Comparison of ENCODE assay signal across 24 cellular contexts in the genomic region with DNA sequence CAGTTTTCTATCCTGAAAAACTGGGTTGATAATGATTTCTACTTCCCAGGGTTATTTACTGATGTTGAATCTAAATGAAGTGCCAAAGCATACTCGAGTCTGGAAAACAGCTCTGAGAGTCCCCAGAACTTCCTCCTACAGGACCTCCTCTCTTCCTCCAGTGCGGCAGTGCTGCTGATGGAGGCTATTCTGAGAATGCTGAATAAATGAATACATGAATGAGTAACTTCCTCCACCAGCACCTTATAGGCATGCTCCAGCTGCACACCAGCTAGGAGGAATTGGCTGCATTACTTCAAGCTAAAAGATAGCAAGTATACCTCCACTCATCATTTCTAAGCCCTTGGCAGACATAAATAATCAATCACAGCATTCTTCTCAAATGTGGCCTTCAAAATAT.
A peak's percentile ranks its signal among the peaks of the same experiment; 100 is the strongest.
DNase-seq lines count a peak whose midpoint lies in the region; ATAC-seq, FAIRE-seq and TF ChIP-seq lines count a peak whose summit lies in the region.
"Had no signal": no experiment of that assay in that cellular context is flagged by ENCODE, and none has a peak within 500 bp of the region (broad histone marks: within the 10 kb centered on the region; RNA-seq: fewer than 3 reads in every experiment).

No MANE protein-coding gene starts in this region.

- 13% methylated on average over 1 of the region's 2 CpGs for WGBS in K562 (ENCODE audit: insufficient coverage, low coverage, missing lambda C conversion rate)
- 49 to 67% methylated on average over 2 of the region's 2 CpGs for WGBS in body of pancreas, 2 donors

- CTCF ChIA-PET in K562 (lab: Yijun Ruan, JAX; ENCODE audit: low intra/inter-chr PET ratio): no interaction called here

- no TSS peak for BruUV-seq in K562 (replicated peaks; lab: Mats Ljungman, UMichigan)

- H3K27ac Mint-ChIP-seq in stimulated activated effector memory CD8-positive, alpha-beta T cell treated with anti-CD3 and anti-CD28 coated beads, Interleukin-12 subunit alpha, Interleukin-12 subunit beta, amount 100 ng/mL, for 72 hours: no peak overlapping the region
- H3K27ac Mint-ChIP-seq: B cell; CD4-positive, CD25-positive, alpha-beta regulatory T cell; H9; IgD-negative memory B cell had no signal

- H4K20me1 ChIP-seq in K562 (replicated peaks; ENCODE audit: control insufficient read depth, insufficient read depth, low read length): no peaks in the 10 kb centered on the region

- TF ChIP-seq EP300 in K562 (IDR thresholded peaks at IDR 0.05; ENCODE audit: low read length): no peak

- TF ChIP-seq POLR2A in K562 (conservative IDR thresholded peaks at IDR 0.05) (no peak), body of pancreas (IDR thresholded peaks at IDR 0.05) (no peak)

- in situ Hi-C loops in K562 (cut with MboI): no loop called here

- H3K27ac ChIP-seq in K562 (ENCODE audit: extremely low read depth, low read depth, low read length): no peak overlapping the region
- H3K27ac ChIP-seq in left lung: no peak overlapping the region
- no peak overlapping the region for H3K27ac ChIP-seq in body of pancreas
- H3K27ac ChIP-seq: SJCRH30 had no signal

- H3K9me3 ChIP-seq in K562 (replicated peaks; ENCODE audit: control insufficient read depth, insufficient read depth, low read depth, low read length): no peaks in the 10 kb centered on the region
- H3K9me3 ChIP-seq in left lung: peaks cover 0 to 1% of the 10 kb centered on the region in 2 donors
- H3K9me3 ChIP-seq in body of pancreas: no peaks in the 10 kb centered on the region
- H3K9me3 ChIP-seq: Caco-2, MG63, SJCRH30 had no signal

- no peak for TF ChIP-seq RAD21 in K562 (CRISPR knock-in tag; conservative IDR thresholded peaks at IDR 0.05 in 1 of 2, IDR thresholded peaks at IDR 0.05 in 1 of 2)

- H3K4me3 ChIP-seq in K562 (no peak overlapping the region), left lung (no peak overlapping the region), body of pancreas (no peak overlapping the region)
- H3K4me3 ChIP-seq: MG63, SJCRH30 had no signal

- intact Hi-C loops in Right ventricle myocardium superior (cut with DNase I): no loop called here
- intact Hi-C loops in Right ventricle myocardium inferior (cut with DNase I): no loop called here
- intact Hi-C loops in K562 (cut with micrococcal nuclease): no loop called here
- intact Hi-C loops in left lung (cut with DNase I): no loop called here
- intact Hi-C loops in body of pancreas (cut with DNase I): no loop called here

- no peaks in the 10 kb centered on the region for H3K4me1 Mint-ChIP-seq in stimulated activated effector memory CD8-positive, alpha-beta T cell treated with anti-CD3 and anti-CD28 coated beads, Interleukin-12 subunit alpha, Interleukin-12 subunit beta, amount 100 ng/mL, for 72 hours
- H3K4me1 Mint-ChIP-seq: CD4-positive, CD25-positive, alpha-beta regulatory T cell; IgD-negative memory B cell had no signal

- peaks cover 3% of the 10 kb centered on the region for H3K9me3 Mint-ChIP-seq in stimulated activated effector memory CD8-positive, alpha-beta T cell treated with anti-CD3 and anti-CD28 coated beads, Interleukin-12 subunit alpha, Interleukin-12 subunit beta, amount 100 ng/mL, for 72 hours

- ATAC-seq in Right ventricle myocardium superior (ENCODE audit: poor library complexity) (peak; percentile 41), Right ventricle myocardium inferior (no peak), K562 (no peak), left lung (peak; percentile 40), body of pancreas (no peak), HG03135 (IDR thresholded peaks at IDR 0.05; ENCODE audit: unreplicated experiment) (no peak)
- ATAC-seq in stimulated activated effector memory CD8-positive, alpha-beta T cell treated with anti-CD3 and anti-CD28 coated beads, Interleukin-12 subunit alpha, Interleukin-12 subunit beta, amount 100 ng/mL, for 72 hours: peak; percentile 64

- H3K27me3 ChIP-seq in K562 (ENCODE audit: control insufficient read depth in 2 of 2, insufficient read depth in 2 of 2, low read length in 2 of 2) (no peaks in the 10 kb centered on the region), left lung (no peaks in the 10 kb centered on the region), body of pancreas (no peaks in the 10 kb centered on the region)
- H3K27me3 ChIP-seq: MG63, SJCRH30 had no signal

- H3K9me1 ChIP-seq in K562 (ENCODE audit: control insufficient read depth, insufficient read depth, low read length): no peaks in the 10 kb centered on the region

- no peak overlapping the region for H3K9ac ChIP-seq in K562 (ENCODE audit: insufficient read depth in 1 of 2, low read depth in 2 of 2, low read length in 2 of 2)

- no peaks in the 10 kb centered on the region for H3K4me1 ChIP-seq in K562 (replicated peaks in 1 of 2; ENCODE audit: control insufficient read depth in 2 of 2, insufficient read depth in 2 of 2, low read length in 2 of 2)
- H3K4me1 ChIP-seq in left lung: peaks cover 0 to 4% of the 10 kb centered on the region in 2 donors
- H3K4me1 ChIP-seq in body of pancreas: no peaks in the 10 kb centered on the region
- H3K4me1 ChIP-seq: Caco-2, SJCRH30 had no signal

- no peaks in the 10 kb centered on the region for H3K36me3 ChIP-seq in K562 (ENCODE audit: control insufficient read depth, insufficient read depth, low read length)
- no peaks in the 10 kb centered on the region for H3K36me3 ChIP-seq in left lung
- H3K36me3 ChIP-seq in body of pancreas (replicated peaks in 1 of 2; ENCODE audit: insufficient read depth in 1 of 2, low read depth in 2 of 2): no peaks in the 10 kb centered on the region
- H3K36me3 ChIP-seq: MG63, SJCRH30 had no signal

- no peaks in the 10 kb centered on the region for H3K79me2 ChIP-seq in K562 (ENCODE audit: control insufficient read depth, insufficient read depth, low read length)

- no peak overlapping the region for H3K4me3 Mint-ChIP-seq in stimulated activated effector memory CD8-positive, alpha-beta T cell treated with anti-CD3 and anti-CD28 coated beads, Interleukin-12 subunit alpha, Interleukin-12 subunit beta, amount 100 ng/mL, for 72 hours
- H3K4me3 Mint-ChIP-seq: B cell; CD4-positive, CD25-positive, alpha-beta regulatory T cell; H9; IgD-negative memory B cell had no signal

- no peak for FAIRE-seq in K562 (lab: Jason Lieb, UNC)
- FAIRE-seq: G401.6 had no signal

- POLR2A ChIA-PET in K562 (lab: Yijun Ruan, JAX): no interaction called here

- no peak overlapping the region for H3K4me2 ChIP-seq in K562 (ENCODE audit: insufficient read depth, low read length)

- no peak overlapping the region for H2AFZ ChIP-seq in K562 (ENCODE audit: low read depth, low read length)

- H3K36me3 Mint-ChIP-seq in stimulated activated effector memory CD8-positive, alpha-beta T cell treated with anti-CD3 and anti-CD28 coated beads, Interleukin-12 subunit alpha, Interleukin-12 subunit beta, amount 100 ng/mL, for 72 hours: no peaks in the 10 kb centered on the region

- no peak for TF ChIP-seq CTCF in K562 (IDR thresholded peaks at IDR 0.05 in 2 of 3, conservative IDR thresholded peaks at IDR 0.05 in 1 of 3; ENCODE audit: insufficient read depth in 2 of 3, low read depth in 1 of 3, low read length in 3 of 3)
- no peak for TF ChIP-seq CTCF in left lung (IDR thresholded peaks at IDR 0.05)
- no peak for TF ChIP-seq CTCF in body of pancreas (IDR thresholded peaks at IDR 0.05)

- DNase-seq in Right ventricle myocardium superior: no peak
- no peak for DNase-seq in Right ventricle myocardium inferior (ENCODE audit: missing footprints)
- DNase-seq in K562 (ENCODE audit: extremely low read depth in 1 of 4, low spot score in 3 of 4): no peak
- no peak for DNase-seq in left lung
- DNase-seq in stimulated activated effector memory CD8-positive, alpha-beta T cell treated with anti-CD3 and anti-CD28 coated beads, Interleukin-12 subunit alpha, Interleukin-12 subunit beta, amount 100 ng/mL, for 72 hours (ENCODE audit: low spot score in 2 of 2): no peak
- no peak for DNase-seq in NCI-H446 (lab: John Stamatoyannopoulos, UW)
- no peak for DNase-seq in body of pancreas
- DNase-seq: 8988T; Caco-2; H9; MG63; NCI-H1105 treated with DMSO at 0.1 percent for 48 hours; NCI-H1694; NCI-H2081 treated with DMSO at 0.1 percent for 48 hours; NCI-H510A; NCI-H748 treated with DMSO at 0.1 percent for 48 hours; NK-92 treated with Interleukin-12 subunit alpha and Interleukin-12 subunit beta, amount 100 ng/mL, for 24 hours; OCI-M1; SJCRH30 had no signal

TF ChIP-seq in K562, 482 proteins besides CTCF, POLR2A, EP300 and RAD21:
- TF ChIP-seq, protein P1, sequence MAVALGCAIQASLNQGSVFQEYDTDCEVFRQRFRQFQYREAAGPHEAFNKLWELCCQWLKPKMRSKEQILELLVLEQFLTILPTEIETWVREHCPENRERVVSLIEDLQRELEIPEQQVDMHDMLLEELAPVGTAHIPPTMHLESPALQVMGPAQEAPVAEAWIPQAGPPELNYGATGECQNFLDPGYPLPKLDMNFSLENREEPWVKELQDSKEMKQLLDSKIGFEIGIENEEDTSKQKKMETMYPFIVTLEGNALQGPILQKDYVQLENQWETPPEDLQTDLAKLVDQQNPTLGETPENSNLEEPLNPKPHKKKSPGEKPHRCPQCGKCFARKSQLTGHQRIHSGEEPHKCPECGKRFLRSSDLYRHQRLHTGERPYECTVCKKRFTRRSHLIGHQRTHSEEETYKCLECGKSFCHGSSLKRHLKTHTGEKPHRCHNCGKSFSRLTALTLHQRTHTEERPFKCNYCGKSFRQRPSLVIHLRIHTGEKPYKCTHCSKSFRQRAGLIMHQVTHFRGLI (CRISPR knock-in tag; IDR thresholded peaks at IDR 0.05): no peak
- TF ChIP-seq ZBTB17 (CRISPR knock-in tag; IDR thresholded peaks at IDR 0.05): peak; percentile 52; the same call in 1 of the 2 replicates
- no peak for TF ChIP-seq ZNF23 (CRISPR knock-in tag; IDR thresholded peaks at IDR 0.05)

Comparison
In these comparisons a context has a peak if more than half of its experiments do, and no peak if none do; other contexts are left out.
1. ATAC-seq: peak in Right ventricle myocardium superior (single experiment), left lung (single experiment) and stimulated activated effector memory CD8-positive, alpha-beta T cell treated with anti-CD3 and anti-CD28 coated beads, Interleukin-12 subunit alpha, Interleukin-12 subunit beta, amount 100 ng/mL, for 72 hours (single experiment); none in Right ventricle myocardium inferior (single experiment), K562 (single experiment), body of pancreas (single experiment) and HG03135 (single experiment).